1 cellular context compared by ENCODE assay signal in genomic region chr19:49363265-49364082, GRCh38.
TF ChIP-seq lines count a peak whose summit lies in the region.

TSS of gene DKKL1 (plus strand) at chr19:49363877. CDS start at chr19:49363999, 122 bp downstream.

TF ChIP-seq in HEK293, 187 proteins besides CTCF, POLR2A, EP300 and RAD21 (continued from another document and continues in another):
- TF ChIP-seq ZNF157 (tag by site-specific recombination; IDR thresholded peaks at IDR 0.05) (no peak), SP2 (tag by site-specific recombination; IDR thresholded peaks at IDR 0.05) (peak; percentile 48; the same call in 1 of the 2 replicates), ZNF692 (tag by site-specific recombination; IDR thresholded peaks at IDR 0.05) (0 out of 2 replicates have a peak, but pooled peaks have one; percentile 15), ZNF513 (tag by site-specific recombination; IDR thresholded peaks at IDR 0.05) (no peak), TSHZ1 (tag by site-specific recombination; IDR thresholded peaks at IDR 0.05; ENCODE audit: borderline replicate concordance) (no peak), ZEB2 (tag by site-specific recombination; IDR thresholded peaks at IDR 0.05) (0 out of 2 replicates have a peak, but pooled peaks have one; percentile 15), ZNF366 (tag by site-specific recombination; conservative IDR thresholded peaks at IDR 0.05) (peak; percentile 30; the same call in 1 of the 2 replicates), ZBTB10 (tag by site-specific recombination; IDR thresholded peaks at IDR 0.05) (peak; percentile 56; the same call in 1 of the 2 replicates), ZNF600 (tag by site-specific recombination; IDR thresholded peaks at IDR 0.05) (peak; percentile 53; the same call in 1 of the 2 replicates), ZNF549 (tag by site-specific recombination; IDR thresholded peaks at IDR 0.05) (no peak), SP7 (tag by site-specific recombination; IDR thresholded peaks at IDR 0.05) (no peak; the same call in none of the 2 replicates), BCL11A (tag by site-specific recombination; IDR thresholded peaks at IDR 0.05; ENCODE audit: low read depth) (no peak), KLF7 (tag by site-specific recombination; IDR thresholded peaks at IDR 0.05; ENCODE audit: borderline replicate concordance) (peak; percentile 16; the same call in 1 of the 2 replicates), ZBTB20 (tag by site-specific recombination; IDR thresholded peaks at IDR 0.05) (peak; percentile 18; the same call in 1 of the 2 replicates), ZNF596 (tag by site-specific recombination; IDR thresholded peaks at IDR 0.05) (0 out of 2 replicates have a peak, but pooled peaks have one; percentile 32), ZBTB26 (tag by site-specific recombination; optimal IDR thresholded peaks at IDR 0.05) (peak; percentile 16), KLF16 (tag by site-specific recombination; IDR thresholded peaks at IDR 0.05) (0 out of 2 replicates have a peak, but pooled peaks have one; percentile 65), ZBTB8A (tag by site-specific recombination; IDR thresholded peaks at IDR 0.05) (peak; percentile 38; the same call in 1 of the 2 replicates), SCRT2 (tag by site-specific recombination; IDR thresholded peaks at IDR 0.05) (no peak), ZBTB11 (tag by site-specific recombination; conservative IDR thresholded peaks at IDR 0.05; ENCODE audit: low read depth) (peak; percentile 51), ZNF830 (tag by site-specific recombination; IDR thresholded peaks at IDR 0.05; ENCODE audit: low read depth) (no peak), ZNF48 (tag by site-specific recombination; IDR thresholded peaks at IDR 0.05) (no peak), KLF1 (tag by site-specific recombination; IDR thresholded peaks at IDR 0.05) (peak; percentile 98), ZNF776 (tag by site-specific recombination; IDR thresholded peaks at IDR 0.05; ENCODE audit: borderline replicate concordance) (no peak), PRDM1 (tag by site-specific recombination; IDR thresholded peaks at IDR 0.05) (peak; percentile 85), ZNF501 (tag by site-specific recombination; IDR thresholded peaks at IDR 0.05) (0 out of 2 replicates have a peak, but pooled peaks have one; percentile 36), ZBTB17 (tag by site-specific recombination; IDR thresholded peaks at IDR 0.05) (peak; percentile 56; the same call in 1 of the 2 replicates), PRDM4 (tag by site-specific recombination; IDR thresholded peaks at IDR 0.05) (no peak), KLF8 (tag by site-specific recombination; IDR thresholded peaks at IDR 0.05) (peak; percentile 99), ZNF768 (tag by site-specific recombination; IDR thresholded peaks at IDR 0.05) (no peak), PRDM10 (tag by site-specific recombination; IDR thresholded peaks at IDR 0.05) (peak; percentile 83), ZNF560 (tag by site-specific recombination; IDR thresholded peaks at IDR 0.05; ENCODE audit: borderline replicate concordance) (no peak), ZBTB1 (tag by site-specific recombination; IDR thresholded peaks at IDR 0.05) (no peak), ZNF274 (IDR thresholded peaks at IDR 0.05; ENCODE audit: low read length) (no peak), ZNF274 (tag by site-specific recombination; IDR thresholded peaks at IDR 0.05; ENCODE audit: borderline replicate concordance) (no peak), SALL2 (tag by site-specific recombination; IDR thresholded peaks at IDR 0.05; ENCODE audit: borderline replicate concordance) (no peak)
